In genomic region chr7:107982918-107983389, GRCh38 we compare ENCODE assay signal across 11 cellular contexts. TPM values are rescaled to one million over a fixed set of nuclear protein-coding genes. Genes with fewer than 3 reads are reported as not detected.
DNase-seq lines count a peak whose midpoint lies in the region; ATAC-seq and TF ChIP-seq lines count a peak whose summit lies in the region.
"Had no signal": no experiment of that assay in that cellular context is flagged by ENCODE, and none has a peak within 500 bp of the region (broad histone marks: within the 10 kb centered on the region; RNA-seq: fewer than 3 reads in every experiment).

No MANE protein-coding gene starts in this region.

- H3K4me3 Mint-ChIP-seq in Caco-2 (ENCODE audit: unreplicated experiment) (no peak overlapping the region), neural crest cell (peak overlapping the region; percentile 9)
- H3K4me3 Mint-ChIP-seq in effector memory CD8-positive, alpha-beta T cell = no peak overlapping the region
- H3K4me3 Mint-ChIP-seq: activated T-cell treated with anti-CD3 and anti-CD28 coated beads, Interleukin-2, amount 50 U/mL, for 4 hours had no signal

- no peaks in the 10 kb centered on the region for H3K9me3 ChIP-seq in Caco-2
- no peaks in the 10 kb centered on the region for H3K9me3 ChIP-seq in trophoblast cell (ENCODE audit: insufficient read depth, low read depth, low read length)
- H3K9me3 ChIP-seq: thyroid gland had no signal

- peaks cover 17% of the 10 kb centered on the region for H3K4me1 Mint-ChIP-seq in Caco-2 (ENCODE audit: low read depth, unreplicated experiment)
- H3K4me1 Mint-ChIP-seq in neural crest cell = peaks cover 14% of the 10 kb centered on the region
- H3K4me1 Mint-ChIP-seq in effector memory CD8-positive, alpha-beta T cell (ENCODE audit: low read depth in 2 of 2) = no peaks in the 10 kb centered on the region

- H3K27me3 Mint-ChIP-seq in Caco-2 (ENCODE audit: insufficient read depth, unreplicated experiment) (no peaks in the 10 kb centered on the region), neural crest cell (ENCODE audit: low read depth) (no peaks in the 10 kb centered on the region)
- H3K27me3 Mint-ChIP-seq in effector memory CD8-positive, alpha-beta T cell = peaks cover 27 to 31% of the 10 kb centered on the region in 2 donors

- H2BK5ac ChIP-seq in trophoblast cell (ENCODE audit: low read depth, low read length, poor library complexity) = no peak overlapping the region

- TF ChIP-seq CTCF in Caco-2 (IDR thresholded peaks at IDR 0.05; ENCODE audit: insufficient read depth in 1 of 2, low read depth in 1 of 2, low read length in 1 of 2, severe bottlenecking in 1 of 2, unreplicated experiment in 1 of 2) = peak; percentile 31 to 44
- TF ChIP-seq CTCF in NB4 (IDR thresholded peaks at IDR 0.05; ENCODE audit: low read depth, low read length) = peak; percentile 25
- peak; percentile 50 for TF ChIP-seq CTCF in choroid plexus epithelial cell (conservative IDR thresholded peaks at IDR 0.05; ENCODE audit: low read depth, low read length)
- TF ChIP-seq CTCF in neural crest cell (conservative IDR thresholded peaks at IDR 0.05) = peak; percentile 49

- H3K36me3 Mint-ChIP-seq in Caco-2 (ENCODE audit: insufficient read depth, unreplicated experiment) = peaks cover 99% of the 10 kb centered on the region
- H3K36me3 Mint-ChIP-seq in neural crest cell (ENCODE audit: low read depth) = peaks cover 14% of the 10 kb centered on the region
- no peaks in the 10 kb centered on the region for H3K36me3 Mint-ChIP-seq in effector memory CD8-positive, alpha-beta T cell (ENCODE audit: insufficient read depth)

- no peak overlapping the region for H4K8ac ChIP-seq in trophoblast cell (ENCODE audit: low read depth, low read length)

- DNase-seq in Caco-2 = no peak
- no peak for DNase-seq in NB4 (ENCODE audit: low read depth)
- peak; percentile 42 for DNase-seq in choroid plexus epithelial cell (ENCODE audit: low read depth)
- no peak for DNase-seq in neural crest cell (ENCODE audit: low read depth, low spot score)
- DNase-seq in activated T-cell treated with anti-CD3 and anti-CD28 coated beads, Interleukin-2, amount 50 U/mL, for 48 hours = no peak
- DNase-seq in trophoblast cell = no peak
- DNase-seq in effector memory CD8-positive, alpha-beta T cell = no peak
- DNase-seq: activated T-cell treated with anti-CD3 and anti-CD28 coated beads, Interleukin-2, amount 50 U/mL, for 4 hours had no signal

- POLR2A ChIA-PET in Caco-2 (lab: Charles Lee) = interaction anchor here (0.6 kb wide), 1 partner anchor 16 kb away, joined by 3 read pairs; no protein-coding TSS in a partner anchor

- H3K27me3 ChIP-seq in Caco-2 (replicated peaks; ENCODE audit: control insufficient read depth, insufficient read depth, low read length) (no peaks in the 10 kb centered on the region), trophoblast cell (ENCODE audit: insufficient read depth, low read length) (no peaks in the 10 kb centered on the region)
- H3K27me3 ChIP-seq: thyroid gland had no signal

- no peak overlapping the region for H3K4ac ChIP-seq in trophoblast cell (ENCODE audit: low read depth, low read length)

- no peak overlapping the region for H4K91ac ChIP-seq in trophoblast cell (ENCODE audit: low read depth, low read length)

- H3K27ac Mint-ChIP-seq in Caco-2 (ENCODE audit: unreplicated experiment) (no peak overlapping the region), neural crest cell (ENCODE audit: unreplicated experiment) (no peak overlapping the region)
- H3K27ac Mint-ChIP-seq in effector memory CD8-positive, alpha-beta T cell = no peak overlapping the region

- H3K27ac ChIP-seq in trophoblast cell (ENCODE audit: low read depth, low read length) = no peak overlapping the region

- H3K79me1 ChIP-seq in trophoblast cell (ENCODE audit: low read length) = no peaks in the 10 kb centered on the region

- no peak overlapping the region for H3K14ac ChIP-seq in trophoblast cell (ENCODE audit: low read length)

- BruUV-seq in Caco-2 (replicated peaks; lab: Mats Ljungman, UMichigan) = no TSS peak

- H3K79me2 ChIP-seq in trophoblast cell (ENCODE audit: control insufficient read depth, insufficient read depth, low read length, poor library complexity) = no peaks in the 10 kb centered on the region

- H3K4me2 ChIP-seq in trophoblast cell (ENCODE audit: low read length) = no peak overlapping the region

- H2BK12ac ChIP-seq in trophoblast cell (ENCODE audit: low read length) = no peak overlapping the region

- no peak overlapping the region for H2BK120ac ChIP-seq in trophoblast cell (ENCODE audit: insufficient read depth, low read length, poor library complexity)

- CTCF ChIA-PET in Caco-2 (lab: Charles Lee) = interaction anchor here (0.7 to 0.9 kb wide), 2 partner anchors 32 to 34 kb away, joined by 7 to 8 read pairs; no protein-coding TSS in a partner anchor

- no CpG with 5 or more reads among the region's 2 CpGs for WGBS in trophoblast cell (ENCODE audit: extremely low coverage, insufficient coverage, insufficient read length)

- no peak overlapping the region for H4K12ac ChIP-seq in trophoblast cell (ENCODE audit: low read depth, low read length)

- no peaks in the 10 kb centered on the region for H3K9me3 Mint-ChIP-seq in Caco-2 (ENCODE audit: unreplicated experiment)
- no peaks in the 10 kb centered on the region for H3K9me3 Mint-ChIP-seq in neural crest cell
- no peaks in the 10 kb centered on the region for H3K9me3 Mint-ChIP-seq in effector memory CD8-positive, alpha-beta T cell
- H3K9me3 Mint-ChIP-seq: activated T-cell treated with anti-CD3 and anti-CD28 coated beads, Interleukin-2, amount 50 U/mL, for 4 hours had no signal

- no peak for ATAC-seq in effector memory CD8-positive, alpha-beta T cell (replicated peaks)
- ATAC-seq in GM19351 (IDR thresholded peaks at IDR 0.05; ENCODE audit: unreplicated experiment) = no peak
- ATAC-seq: activated T-cell treated with anti-CD3 and anti-CD28 coated beads, Interleukin-2, amount 50 U/mL, for 4 hours had no signal

- H3K4me3 ChIP-seq in Caco-2 (ENCODE audit: low read depth, low read length) = no peak overlapping the region
- no peak overlapping the region for H3K4me3 ChIP-seq in NB4 (ENCODE audit: low read depth, low read length)
- H3K4me3 ChIP-seq in choroid plexus epithelial cell (ENCODE audit: low read depth, low read length) = no peak overlapping the region
- H3K4me3 ChIP-seq in trophoblast cell (ENCODE audit: low read depth, low read length) = no peak overlapping the region
- H3K4me3 ChIP-seq: thyroid gland had no signal

- no peak overlapping the region for H3K9ac ChIP-seq in trophoblast cell (ENCODE audit: low read length)

- H2AFZ ChIP-seq in trophoblast cell (ENCODE audit: insufficient read depth, low read length, poor library complexity) = no peak overlapping the region

- H3K36me3 ChIP-seq in Caco-2 (ENCODE audit: control insufficient read depth, insufficient read depth, low read length) = peaks cover 3% of the 10 kb centered on the region; the same call in 1 of the 2 replicates
- peaks cover 26 to 63% of the 10 kb centered on the region in 2 experiments for H3K36me3 ChIP-seq in trophoblast cell (ENCODE audit: control insufficient read depth in 1 of 2, insufficient read depth in 2 of 2, low read length in 2 of 2)

- no peak overlapping the region for H3K23ac ChIP-seq in trophoblast cell (ENCODE audit: low read length)

- no peak overlapping the region for H3K18ac ChIP-seq in trophoblast cell (ENCODE audit: low read length)

- no peak for TF ChIP-seq POLR2A in NB4 (IDR thresholded peaks at IDR 0.05; ENCODE audit: extremely low read depth, insufficient read length)

- intact Hi-C loops in Caco-2 (cut with micrococcal nuclease; ENCODE audit: unreplicated experiment) = no loop called here

- H3K4me1 ChIP-seq in Caco-2 = peaks cover 26% of the 10 kb centered on the region
- H3K4me1 ChIP-seq in trophoblast cell (ENCODE audit: control insufficient read depth in 1 of 2, insufficient read depth in 2 of 2, low read length in 2 of 2) = peaks cover 0 to 2% of the 10 kb centered on the region in 2 experiments

- no peak overlapping the region for H2AK5ac ChIP-seq in trophoblast cell (ENCODE audit: low read length)

RNA-seq across cellular contexts. Expression of gene LAMB1, which starts 20.0 kb away (rescaled TPM):
- total RNA-seq in Caco-2 (2022) (418 and 431 TPM in 2 replicates), neural crest cell (127 and 131 TPM in 2 replicates)
- 407 and 428 TPM in 2 replicates for polyA plus RNA-seq in trophoblast cell (2013)
- total RNA-seq: T-helper 1 cell treated with Interleukin-12 subunit alpha and Interleukin-12 subunit beta and Interleukin-4 antibody, amounts not matched to agents 30 ng/mL and 1 ng/mL, for 36 hours had no signal
